In the genomic region with DNA sequence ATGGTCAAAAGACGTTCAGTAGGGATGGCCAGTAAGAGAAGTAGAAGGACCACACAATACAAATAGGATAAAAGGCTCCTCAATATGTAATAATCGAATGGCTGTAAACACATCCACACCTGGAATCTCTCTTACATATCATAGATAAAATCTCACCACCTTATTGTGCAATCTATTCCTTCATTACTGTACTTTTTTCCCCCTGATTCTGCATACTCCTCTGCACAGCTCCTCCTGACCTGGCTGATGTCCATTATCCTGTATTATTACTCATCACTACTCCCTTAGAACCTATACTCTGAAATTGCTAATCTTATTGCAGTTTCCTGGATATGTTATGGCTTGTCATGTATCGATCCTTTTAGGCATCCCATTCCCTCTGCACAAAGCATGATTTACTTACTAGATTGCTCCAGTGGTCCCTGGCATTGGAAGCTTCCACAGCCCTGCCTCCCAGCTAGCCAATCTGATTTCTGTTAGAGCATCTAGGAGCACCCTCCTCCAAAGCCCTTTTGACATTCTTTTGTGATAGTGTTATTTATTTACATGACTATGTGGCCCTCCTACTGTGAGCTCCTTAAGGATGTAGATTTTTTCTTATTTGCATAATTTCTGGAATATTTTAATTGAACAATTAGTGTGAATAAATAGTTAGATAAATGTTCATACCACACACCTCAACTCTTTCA, we compare ENCODE assay signal across 1 cellular context.
TF ChIP-seq lines count a peak whose summit lies in the region.

No MANE protein-coding gene starts in this region.

TF ChIP-seq in WTC11, 78 proteins besides CTCF, POLR2A, EP300 and RAD21 (continued from another document):
- TF ChIP-seq, protein P1, sequence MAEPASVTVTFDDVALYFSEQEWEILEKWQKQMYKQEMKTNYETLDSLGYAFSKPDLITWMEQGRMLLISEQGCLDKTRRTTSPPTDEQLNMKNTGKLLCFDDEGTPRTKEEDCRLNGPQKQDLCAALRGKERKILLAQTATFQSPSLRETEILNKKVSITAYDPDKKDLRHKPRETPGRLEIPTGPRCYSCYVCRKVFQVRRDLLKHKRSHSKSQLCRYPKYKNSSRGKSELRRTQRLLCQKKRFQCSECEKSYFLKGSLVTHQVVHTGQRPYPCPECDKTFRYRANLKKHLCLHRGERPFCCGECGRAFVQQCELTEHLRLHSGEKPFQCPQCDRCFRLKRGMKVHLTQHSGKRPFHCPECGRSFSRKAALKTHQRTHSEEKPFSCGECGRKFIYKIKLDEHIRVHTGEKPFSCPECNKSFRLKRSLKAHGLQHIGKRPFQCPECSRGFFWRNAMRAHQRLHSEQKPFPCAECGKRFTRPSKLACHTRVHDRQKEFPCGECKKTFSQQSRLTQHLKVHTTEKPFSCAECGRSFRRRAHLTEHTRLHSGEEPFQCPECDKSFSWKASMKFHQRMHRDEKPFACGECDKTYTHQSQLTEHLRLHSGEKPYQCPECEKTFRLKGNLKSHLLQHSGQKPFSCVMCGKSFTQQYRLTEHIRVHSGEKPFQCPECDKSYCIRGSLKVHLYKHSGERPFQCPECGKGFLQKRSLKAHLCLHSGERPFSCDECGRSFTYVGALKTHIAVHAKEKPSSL (CRISPR knock-in tag; conservative IDR thresholded peaks at IDR 0.05) = no peak
- TF ChIP-seq, protein P2, sequence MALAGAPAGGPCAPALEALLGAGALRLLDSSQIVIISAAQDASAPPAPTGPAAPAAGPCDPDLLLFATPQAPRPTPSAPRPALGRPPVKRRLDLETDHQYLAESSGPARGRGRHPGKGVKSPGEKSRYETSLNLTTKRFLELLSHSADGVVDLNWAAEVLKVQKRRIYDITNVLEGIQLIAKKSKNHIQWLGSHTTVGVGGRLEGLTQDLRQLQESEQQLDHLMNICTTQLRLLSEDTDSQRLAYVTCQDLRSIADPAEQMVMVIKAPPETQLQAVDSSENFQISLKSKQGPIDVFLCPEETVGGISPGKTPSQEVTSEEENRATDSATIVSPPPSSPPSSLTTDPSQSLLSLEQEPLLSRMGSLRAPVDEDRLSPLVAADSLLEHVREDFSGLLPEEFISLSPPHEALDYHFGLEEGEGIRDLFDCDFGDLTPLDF (CRISPR knock-in tag; IDR thresholded peaks at IDR 0.05) = no peak
- TF ChIP-seq, protein P3, sequence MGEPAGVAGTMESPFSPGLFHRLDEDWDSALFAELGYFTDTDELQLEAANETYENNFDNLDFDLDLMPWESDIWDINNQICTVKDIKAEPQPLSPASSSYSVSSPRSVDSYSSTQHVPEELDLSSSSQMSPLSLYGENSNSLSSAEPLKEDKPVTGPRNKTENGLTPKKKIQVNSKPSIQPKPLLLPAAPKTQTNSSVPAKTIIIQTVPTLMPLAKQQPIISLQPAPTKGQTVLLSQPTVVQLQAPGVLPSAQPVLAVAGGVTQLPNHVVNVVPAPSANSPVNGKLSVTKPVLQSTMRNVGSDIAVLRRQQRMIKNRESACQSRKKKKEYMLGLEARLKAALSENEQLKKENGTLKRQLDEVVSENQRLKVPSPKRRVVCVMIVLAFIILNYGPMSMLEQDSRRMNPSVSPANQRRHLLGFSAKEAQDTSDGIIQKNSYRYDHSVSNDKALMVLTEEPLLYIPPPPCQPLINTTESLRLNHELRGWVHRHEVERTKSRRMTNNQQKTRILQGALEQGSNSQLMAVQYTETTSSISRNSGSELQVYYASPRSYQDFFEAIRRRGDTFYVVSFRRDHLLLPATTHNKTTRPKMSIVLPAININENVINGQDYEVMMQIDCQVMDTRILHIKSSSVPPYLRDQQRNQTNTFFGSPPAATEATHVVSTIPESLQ (CRISPR knock-in tag; IDR thresholded peaks at IDR 0.05) = no peak
- TF ChIP-seq CREB1 (CRISPR knock-in tag; IDR thresholded peaks at IDR 0.05) = no peak
- TF ChIP-seq, protein P4, sequence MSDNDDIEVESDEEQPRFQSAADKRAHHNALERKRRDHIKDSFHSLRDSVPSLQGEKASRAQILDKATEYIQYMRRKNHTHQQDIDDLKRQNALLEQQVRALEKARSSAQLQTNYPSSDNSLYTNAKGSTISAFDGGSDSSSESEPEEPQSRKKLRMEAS (CRISPR knock-in tag; IDR thresholded peaks at IDR 0.05) = no peak
- no peak for TF ChIP-seq FOXJ3 (CRISPR knock-in tag; IDR thresholded peaks at IDR 0.05; ENCODE audit: borderline replicate concordance)
- TF ChIP-seq, protein P5, sequence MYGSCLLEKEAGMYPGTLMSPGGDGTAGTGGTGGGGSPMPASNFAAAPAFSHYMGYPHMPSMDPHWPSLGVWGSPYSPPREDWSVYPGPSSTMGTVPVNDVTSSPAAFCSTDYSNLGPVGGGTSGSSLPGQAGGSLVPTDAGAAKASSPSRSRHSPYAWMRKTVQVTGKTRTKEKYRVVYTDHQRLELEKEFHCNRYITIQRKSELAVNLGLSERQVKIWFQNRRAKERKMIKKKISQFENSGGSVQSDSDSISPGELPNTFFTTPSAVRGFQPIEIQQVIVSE (CRISPR knock-in tag; IDR thresholded peaks at IDR 0.05; ENCODE audit: borderline replicate concordance) = no peak
- no peak for TF ChIP-seq ZNF423 (CRISPR knock-in tag; IDR thresholded peaks at IDR 0.05)
- TF ChIP-seq, protein P6, sequence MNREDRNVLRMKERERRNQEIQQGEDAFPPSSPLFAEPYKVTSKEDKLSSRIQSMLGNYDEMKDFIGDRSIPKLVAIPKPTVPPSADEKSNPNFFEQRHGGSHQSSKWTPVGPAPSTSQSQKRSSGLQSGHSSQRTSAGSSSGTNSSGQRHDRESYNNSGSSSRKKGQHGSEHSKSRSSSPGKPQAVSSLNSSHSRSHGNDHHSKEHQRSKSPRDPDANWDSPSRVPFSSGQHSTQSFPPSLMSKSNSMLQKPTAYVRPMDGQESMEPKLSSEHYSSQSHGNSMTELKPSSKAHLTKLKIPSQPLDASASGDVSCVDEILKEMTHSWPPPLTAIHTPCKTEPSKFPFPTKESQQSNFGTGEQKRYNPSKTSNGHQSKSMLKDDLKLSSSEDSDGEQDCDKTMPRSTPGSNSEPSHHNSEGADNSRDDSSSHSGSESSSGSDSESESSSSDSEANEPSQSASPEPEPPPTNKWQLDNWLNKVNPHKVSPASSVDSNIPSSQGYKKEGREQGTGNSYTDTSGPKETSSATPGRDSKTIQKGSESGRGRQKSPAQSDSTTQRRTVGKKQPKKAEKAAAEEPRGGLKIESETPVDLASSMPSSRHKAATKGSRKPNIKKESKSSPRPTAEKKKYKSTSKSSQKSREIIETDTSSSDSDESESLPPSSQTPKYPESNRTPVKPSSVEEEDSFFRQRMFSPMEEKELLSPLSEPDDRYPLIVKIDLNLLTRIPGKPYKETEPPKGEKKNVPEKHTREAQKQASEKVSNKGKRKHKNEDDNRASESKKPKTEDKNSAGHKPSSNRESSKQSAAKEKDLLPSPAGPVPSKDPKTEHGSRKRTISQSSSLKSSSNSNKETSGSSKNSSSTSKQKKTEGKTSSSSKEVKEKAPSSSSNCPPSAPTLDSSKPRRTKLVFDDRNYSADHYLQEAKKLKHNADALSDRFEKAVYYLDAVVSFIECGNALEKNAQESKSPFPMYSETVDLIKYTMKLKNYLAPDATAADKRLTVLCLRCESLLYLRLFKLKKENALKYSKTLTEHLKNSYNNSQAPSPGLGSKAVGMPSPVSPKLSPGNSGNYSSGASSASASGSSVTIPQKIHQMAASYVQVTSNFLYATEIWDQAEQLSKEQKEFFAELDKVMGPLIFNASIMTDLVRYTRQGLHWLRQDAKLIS (CRISPR knock-in tag; IDR thresholded peaks at IDR 0.05; ENCODE audit: borderline replicate concordance) = no peak
TF ChIP-seq in WTC11: peak in this region for 0.
